ENCODE assay signal across 35 cellular contexts in genomic region chr16:78048319-78048718, GRCh38.
"Had no signal": no experiment of that assay in that cellular context is flagged by ENCODE, and none has a peak within 500 bp of the region (broad histone marks: within the 10 kb centered on the region; RNA-seq: fewer than 3 reads in every experiment).

No MANE protein-coding gene starts in this region.

- H3K36me3 ChIP-seq: MG63 had no signal

- DNase-seq: Karpas-422, Kasumi-1, MG63, MM.1S, MV-4-11, NCI-H1048, NCI-H1092, NCI-H1092 treated with DMSO at 0.1 percent for 48 hours, NCI-H1105, NCI-H1105 treated with DMSO at 0.1 percent for 48 hours, NCI-H1417, NCI-H1417 treated with DMSO at 0.1 percent for 48 hours, NCI-H1436, NCI-H1436 treated with DMSO at 0.1 percent for 48 hours, NCI-H146, NCI-H1694, NCI-H1694 treated with DMSO at 0.1 percent for 48 hours, NCI-H187, NCI-H187 treated with DMSO at 0.1 percent for 48 hours, NCI-H1930, NCI-H2029, NCI-H2029 treated with DMSO at 0.1 percent for 48 hours, NCI-H2081, NCI-H2081 treated with DMSO at 0.1 percent for 48 hours, NCI-H2107, NCI-H2171, NCI-H2171 treated with DMSO at 0.1 percent for 48 hours, NCI-H2227 treated with DMSO at 0.1 percent for 48 hours, NCI-H226, NCI-H345, NCI-H446, NCI-H446 treated with DMSO at 0.1 percent for 48 hours, NCI-H510A, NCI-H510A treated with DMSO at 0.1 percent for 48 hours had no signal

- H3K27me3 ChIP-seq: MG63 had no signal

- H3K4me3 ChIP-seq: MG63 had no signal

- H3K27ac ChIP-seq: KMS-11 had no signal

- H3K9me3 ChIP-seq: MG63 had no signal

- H3K9ac ChIP-seq: KMS-11 had no signal

- H3K4me2 ChIP-seq: KMS-11 had no signal
